ENCODE assay signal across 29 cellular contexts in the genomic region with DNA sequence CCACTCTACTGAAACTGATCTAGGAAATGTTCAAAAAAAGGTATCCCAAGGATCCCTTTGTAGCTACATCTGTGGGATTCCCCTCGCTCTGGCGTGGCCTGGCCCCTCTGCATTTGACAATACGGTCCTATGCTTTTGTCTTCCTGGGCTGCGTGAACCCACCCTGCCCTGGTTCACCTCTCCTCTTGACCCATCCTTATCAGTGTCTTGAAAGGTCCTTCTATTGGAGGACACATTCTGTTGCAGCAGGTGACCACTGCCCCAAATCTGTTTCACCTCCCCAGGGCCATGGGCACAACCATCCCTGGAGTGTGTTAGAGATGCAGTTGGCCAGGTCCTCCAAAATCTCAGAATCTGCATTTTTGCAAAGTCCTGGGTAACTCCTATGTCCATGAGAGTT.
DNase-seq lines count a peak whose midpoint lies in the region; ATAC-seq and TF ChIP-seq lines count a peak whose summit lies in the region.
"Had no signal": no experiment of that assay in that cellular context is flagged by ENCODE, and none has a peak within 500 bp of the region (broad histone marks: within the 10 kb centered on the region; RNA-seq: fewer than 3 reads in every experiment).

No MANE protein-coding gene starts in this region.

- H3K36me3 Mint-ChIP-seq in activated naive CD4-positive, alpha-beta T cell treated with anti-CD3 and anti-CD28 coated beads, Interleukin-2, amount 50 U/mL, for 72 hours = no peaks in the 10 kb centered on the region
- H3K36me3 Mint-ChIP-seq: activated naive CD8-positive, alpha-beta T cell treated with anti-CD3 and anti-CD28 coated beads, Interleukin-2, amount 10 ng/mL, durations not matched to agents 7 days and 5 days; CD8-positive, alpha-beta memory T cell had no signal

- intact Hi-C loops in stomach (cut with DNase I; ENCODE audit: low total_unique reads) = no loop called here

- ATAC-seq in RWPE2 (ENCODE audit: low read depth) (no peak), gastroesophageal sphincter (no peak)
- ATAC-seq in activated naive CD4-positive, alpha-beta T cell treated with anti-CD3 and anti-CD28 coated beads, Interleukin-2, amount 50 U/mL, for 72 hours = no peak
- ATAC-seq: esophagus mucosa had no signal

- DNase-seq in RWPE2 (ENCODE audit: low spot score) = no peak
- DNase-seq in stomach = no peak
- DNase-seq in activated naive CD4-positive, alpha-beta T cell treated with anti-CD3 and anti-CD28 coated beads, Interleukin-2, amount 50 U/mL, for 72 hours (ENCODE audit: low spot score in 2 of 2) = no peak
- no peak for DNase-seq in amygdala (lab: John Stamatoyannopoulos, UW)
- no peak for DNase-seq in anterior cingulate cortex (lab: John Stamatoyannopoulos, UW)
- DNase-seq in activated CD4-positive, alpha-beta T cell treated with anti-CD3 and anti-CD28 coated beads for 48 hours = no peak
- DNase-seq: activated CD4-positive, alpha-beta T cell treated with anti-CD3 and anti-CD28 coated beads for 4 hours; activated CD8-positive, alpha-beta memory T cell treated with anti-CD3 and anti-CD28 coated beads for 24 hours; activated effector memory CD4-positive, alpha-beta T cell treated with anti-CD3 and anti-CD28 coated beads, Interleukin-2, amount 50 U/mL, for 16 hours; activated naive CD8-positive, alpha-beta T cell treated with anti-CD3 and anti-CD28 coated beads, Interleukin-2, amount 10 ng/mL, durations not matched to agents 7 days and 5 days; BE2C; CD8-positive, alpha-beta memory T cell; central memory CD4-positive, alpha-beta T cell; HCEC 1CT; hypothalamus; Kasumi-1; NCI-H1436; NCI-H345; SJCRH30; stimulated activated CD4-positive, alpha-beta T cell treated with anti-CD3 and anti-CD28 coated beads, Interleukin-4, amount 100 ng/mL, for 24 hours; substantia nigra; T-helper 9 cell; WERI-Rb-1 had no signal

- H3K27ac ChIP-seq in ACC112 (ENCODE audit: low read depth, low read length) = peak overlapping the region; percentile 64; the same call in 1 of the 2 replicates
- peak overlapping the region; percentile 99 for H3K27ac ChIP-seq in RWPE2 (ENCODE audit: poor library complexity, severe bottlenecking)
- peak overlapping the region in 3 of 4 donors; percentile 69 to 72 (median 71) for H3K27ac ChIP-seq in gastroesophageal sphincter
- H3K27ac ChIP-seq in stomach = peak overlapping the region in 3 of 5 donors; percentile 50 to 70 (median 63)
- H3K27ac ChIP-seq: parathyroid adenoma, SJCRH30, WERI-Rb-1 had no signal

- H3K36me3 ChIP-seq in ACC112 (ENCODE audit: insufficient read depth, low read length) (0 out of 2 replicates have a peak, but pooled peaks cover 9% of the 10 kb centered on the region), RWPE2 (ENCODE audit: low read depth) (peaks cover 81% of the 10 kb centered on the region), gastroesophageal sphincter (no peaks in the 10 kb centered on the region), stomach (no peaks in the 10 kb centered on the region)
- H3K36me3 ChIP-seq: SJCRH30, WERI-Rb-1 had no signal

- no peak overlapping the region for H3K27ac Mint-ChIP-seq in activated naive CD4-positive, alpha-beta T cell treated with anti-CD3 and anti-CD28 coated beads, Interleukin-2, amount 50 U/mL, for 72 hours
- H3K27ac Mint-ChIP-seq: activated naive CD8-positive, alpha-beta T cell treated with anti-CD3 and anti-CD28 coated beads, Interleukin-2, amount 10 ng/mL, durations not matched to agents 7 days and 5 days; dendritic cell treated with granulocyte-macrophage colony-stimulating factor and Interleukin-4, amounts not matched to agents 40 ng/mL and 50 ng/mL, for 4 days had no signal

- H2AFZ ChIP-seq in ACC112 (ENCODE audit: low read length, unreplicated experiment) = no peak overlapping the region
- H2AFZ ChIP-seq: parathyroid adenoma had no signal

- H3K9me3 ChIP-seq in RWPE2 (ENCODE audit: severe bottlenecking) (no peaks in the 10 kb centered on the region), gastroesophageal sphincter (no peaks in the 10 kb centered on the region), stomach (no peaks in the 10 kb centered on the region)
- H3K9me3 ChIP-seq: BE2C, SJCRH30 had no signal

- TF ChIP-seq POLR2A in gastroesophageal sphincter (IDR thresholded peaks at IDR 0.05) = no peak
- no peak for TF ChIP-seq POLR2A in stomach (IDR thresholded peaks at IDR 0.05)

- H3K9me3 Mint-ChIP-seq in activated naive CD4-positive, alpha-beta T cell treated with anti-CD3 and anti-CD28 coated beads, Interleukin-2, amount 50 U/mL, for 72 hours = no peaks in the 10 kb centered on the region
- H3K9me3 Mint-ChIP-seq: activated naive CD8-positive, alpha-beta T cell treated with anti-CD3 and anti-CD28 coated beads, Interleukin-2, amount 10 ng/mL, durations not matched to agents 7 days and 5 days; CD8-positive, alpha-beta memory T cell; dendritic cell treated with granulocyte-macrophage colony-stimulating factor and Interleukin-4, amounts not matched to agents 40 ng/mL and 50 ng/mL, for 4 days; neural crest cell had no signal

- peaks cover 53% of the 10 kb centered on the region for H3K79me2 ChIP-seq in ACC112 (ENCODE audit: control insufficient read depth, insufficient read depth, low read length, unreplicated experiment)
- H3K79me2 ChIP-seq: parathyroid adenoma had no signal

- WGBS in gastroesophageal sphincter (ENCODE audit: low coverage in 1 of 2), 2 donors = 94 to 95% methylated on average over 3 to 4 of the region's 4 CpGs
- 94 to 98% (median 95%) methylated on average over 4 of the region's 4 CpGs for WGBS in stomach, 5 donors

- H3K4me3 ChIP-seq in ACC112 (ENCODE audit: low read depth, low read length) = no peak overlapping the region
- no peak overlapping the region for H3K4me3 ChIP-seq in RWPE2 (ENCODE audit: severe bottlenecking)
- no peak overlapping the region for H3K4me3 ChIP-seq in gastroesophageal sphincter
- H3K4me3 ChIP-seq in stomach = no peak overlapping the region
- H3K4me3 ChIP-seq: SJCRH30 had no signal

- H3K4me1 ChIP-seq in ACC112 (ENCODE audit: control insufficient read depth, insufficient read depth, low read length, unreplicated experiment) (peaks cover 31% of the 10 kb centered on the region), RWPE2 (ENCODE audit: insufficient read depth, poor library complexity, severe bottlenecking) (peaks cover 57% of the 10 kb centered on the region), gastroesophageal sphincter (peaks cover 0 to 51% (median 6%) of the 10 kb centered on the region in 3 donors), stomach (peaks cover 11 to 24% (median 17%) of the 10 kb centered on the region in 4 donors)
- H3K4me1 ChIP-seq: SJCRH30 had no signal

- TF ChIP-seq EP300 in gastroesophageal sphincter (IDR thresholded peaks at IDR 0.05) (no peak), stomach (IDR thresholded peaks at IDR 0.05) (no peak)

- H3K27me3 ChIP-seq in ACC112 (ENCODE audit: insufficient read depth, low read length) (no peaks in the 10 kb centered on the region), RWPE2 (ENCODE audit: insufficient read depth, poor library complexity, severe bottlenecking) (no peaks in the 10 kb centered on the region), gastroesophageal sphincter (no peaks in the 10 kb centered on the region), stomach (no peaks in the 10 kb centered on the region)
- H3K27me3 ChIP-seq: BE2C, SJCRH30 had no signal

- TF ChIP-seq CTCF in RWPE2 (IDR thresholded peaks at IDR 0.05; ENCODE audit: poor library complexity, severe bottlenecking) (no peak), gastroesophageal sphincter (IDR thresholded peaks at IDR 0.05) (no peak), stomach (IDR thresholded peaks at IDR 0.05) (no peak)
